ENCODE assay signal across 9 cellular contexts in genomic region chr10:90592903-90593302, GRCh38.
DNase-seq lines count a peak whose midpoint lies in the region; ATAC-seq and TF ChIP-seq lines count a peak whose summit lies in the region.
"Had no signal": no experiment of that assay in that cellular context is flagged by ENCODE, and none has a peak within 500 bp of the region (broad histone marks: within the 10 kb centered on the region; RNA-seq: fewer than 3 reads in every experiment).

No MANE protein-coding gene starts in this region.

- no peaks in the 10 kb centered on the region for H3K4me1 Mint-ChIP-seq in CD14-positive monocyte

- peaks cover 0 to 2% (median 0%) of the 10 kb centered on the region in 7 donors for H3K9me3 Mint-ChIP-seq in CD14-positive monocyte

- no peak overlapping the region for H3K4me3 Mint-ChIP-seq in CD14-positive monocyte

- no peak overlapping the region for H3K27ac Mint-ChIP-seq in CD14-positive monocyte

- intact Hi-C loops in sciatic nerve (cut with DNase I) (no loop called here), CD14-positive monocyte (cut with micrococcal nuclease) (no loop called here)

- CTCF ChIA-PET in AG04449 (lab: Yijun Ruan, JAX), result interaction anchor here (0.8 to 2.4 kb wide), 6 partner anchors 22 to 1170 kb away, joined by 3 to 9 read pairs (median 3); no protein-coding TSS in a partner anchor

- no peak overlapping the region for H3K4me3 ChIP-seq in AG04449 (ENCODE audit: low read depth, low read length)
- H3K4me3 ChIP-seq in SJSA1, result no peak overlapping the region
- H3K4me3 ChIP-seq: upper lobe of left lung had no signal

- POLR2A ChIA-PET in AG04449 (lab: Yijun Ruan, JAX), result no interaction called here

- peaks cover 9% of the 10 kb centered on the region for H3K4me1 ChIP-seq in SJSA1 (replicated peaks)

- H3K36me3 Mint-ChIP-seq in CD14-positive monocyte, result no peaks in the 10 kb centered on the region

- H3K9me3 ChIP-seq in SJSA1 (replicated peaks), result no peaks in the 10 kb centered on the region
- H3K9me3 ChIP-seq: upper lobe of left lung had no signal

- peak; percentile 69 for TF ChIP-seq CTCF in AG04449 (IDR thresholded peaks at IDR 0.05; ENCODE audit: insufficient read depth, low read length, missing control alignments)
- TF ChIP-seq CTCF in GM12874 (IDR thresholded peaks at IDR 0.05; ENCODE audit: insufficient read depth, low read depth, low read length), result peak; percentile 54
- no peak for TF ChIP-seq CTCF in CD14-positive monocyte (IDR thresholded peaks at IDR 0.05)

- peaks cover 1 to 5% (median 2%) of the 10 kb centered on the region in 3 donors for H3K27me3 Mint-ChIP-seq in CD14-positive monocyte (ENCODE audit: low read depth in 3 of 3)

- H3K36me3 ChIP-seq in SJSA1, result no peaks in the 10 kb centered on the region
- H3K36me3 ChIP-seq: upper lobe of left lung had no signal

- ATAC-seq in sciatic nerve, result peak; percentile 71
- no peak for ATAC-seq in GM19023 (IDR thresholded peaks at IDR 0.05; ENCODE audit: unreplicated experiment)

- no peak overlapping the region for H3K27ac ChIP-seq in SJSA1
- H3K27ac ChIP-seq: upper lobe of left lung had no signal

- H3K27me3 ChIP-seq in SJSA1 (replicated peaks), result peaks cover 14% of the 10 kb centered on the region
- H3K27me3 ChIP-seq: upper lobe of left lung had no signal

- DNase-seq in AG04449 (ENCODE audit: low read depth, low spot score), result no peak
- DNase-seq in HUDEP-2 (lab: John Stamatoyannopoulos, UW; ENCODE audit: unreplicated experiment in 76 of 76), result peak in 47 of 76 experiments; percentile 2 to 74 (median 35)
- DNase-seq in SJSA1 (ENCODE audit: low read depth in 1 of 2, low spot score in 2 of 2), result peak; percentile 37 to 69
- peak; percentile 14 for DNase-seq in germinal center (ENCODE audit: low spot score)
- DNase-seq in sciatic nerve (ENCODE audit: low spot score), result no peak
- DNase-seq in CD14-positive monocyte (ENCODE audit: low spot score), result no peak
- DNase-seq: upper lobe of left lung had no signal

Comparison
In these comparisons a context has a peak if more than half of its experiments do, and no peak if none do; other contexts are left out.
1. DNase-seq: peak in HUDEP-2 (47 of 76), SJSA1 (2 of 2) and germinal center (single experiment); none in AG04449 (single experiment), sciatic nerve (single experiment) and CD14-positive monocyte (single experiment).